Comparison of ENCODE assay signal across 2 cellular contexts in the genomic region with DNA sequence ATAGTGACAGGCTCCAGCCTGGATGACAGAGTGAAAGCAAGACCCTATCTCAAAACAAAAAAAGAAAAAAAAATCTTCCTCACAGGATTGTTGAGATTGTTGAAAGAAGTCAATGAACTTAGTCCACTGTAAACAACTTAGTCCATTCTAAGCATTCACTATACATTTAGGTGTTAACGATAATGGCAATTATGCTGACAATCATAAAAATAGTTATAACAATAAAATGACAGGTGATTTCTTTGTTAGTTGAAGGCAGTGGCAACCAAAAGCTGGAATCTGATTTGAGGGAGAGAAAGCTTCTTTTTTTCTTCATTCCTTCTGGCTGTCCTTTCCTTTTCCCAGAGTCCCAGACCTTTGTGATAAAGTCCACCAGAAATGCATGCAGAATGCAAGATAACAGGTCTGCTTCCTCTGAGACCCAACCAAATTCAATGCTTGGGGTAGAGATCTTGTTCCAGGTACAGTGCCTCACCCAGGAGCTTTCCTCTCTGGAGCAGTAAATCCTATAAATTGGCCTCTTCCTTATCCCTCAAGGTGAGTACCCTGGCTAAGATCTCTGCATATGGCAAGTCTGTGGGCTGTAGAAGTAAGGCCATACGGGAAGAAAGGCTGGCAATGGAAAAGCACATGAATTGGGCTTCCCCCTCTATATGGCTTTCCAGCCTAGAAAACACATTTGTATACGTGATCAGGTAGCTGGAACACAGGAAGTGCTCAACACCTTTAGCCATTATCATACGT.
TF ChIP-seq lines count a peak whose summit lies in the region.

No MANE protein-coding gene starts in this region.

TF ChIP-seq in HepG2, 621 proteins besides CTCF, POLR2A, EP300 and RAD21:
- TF ChIP-seq, protein P1, sequence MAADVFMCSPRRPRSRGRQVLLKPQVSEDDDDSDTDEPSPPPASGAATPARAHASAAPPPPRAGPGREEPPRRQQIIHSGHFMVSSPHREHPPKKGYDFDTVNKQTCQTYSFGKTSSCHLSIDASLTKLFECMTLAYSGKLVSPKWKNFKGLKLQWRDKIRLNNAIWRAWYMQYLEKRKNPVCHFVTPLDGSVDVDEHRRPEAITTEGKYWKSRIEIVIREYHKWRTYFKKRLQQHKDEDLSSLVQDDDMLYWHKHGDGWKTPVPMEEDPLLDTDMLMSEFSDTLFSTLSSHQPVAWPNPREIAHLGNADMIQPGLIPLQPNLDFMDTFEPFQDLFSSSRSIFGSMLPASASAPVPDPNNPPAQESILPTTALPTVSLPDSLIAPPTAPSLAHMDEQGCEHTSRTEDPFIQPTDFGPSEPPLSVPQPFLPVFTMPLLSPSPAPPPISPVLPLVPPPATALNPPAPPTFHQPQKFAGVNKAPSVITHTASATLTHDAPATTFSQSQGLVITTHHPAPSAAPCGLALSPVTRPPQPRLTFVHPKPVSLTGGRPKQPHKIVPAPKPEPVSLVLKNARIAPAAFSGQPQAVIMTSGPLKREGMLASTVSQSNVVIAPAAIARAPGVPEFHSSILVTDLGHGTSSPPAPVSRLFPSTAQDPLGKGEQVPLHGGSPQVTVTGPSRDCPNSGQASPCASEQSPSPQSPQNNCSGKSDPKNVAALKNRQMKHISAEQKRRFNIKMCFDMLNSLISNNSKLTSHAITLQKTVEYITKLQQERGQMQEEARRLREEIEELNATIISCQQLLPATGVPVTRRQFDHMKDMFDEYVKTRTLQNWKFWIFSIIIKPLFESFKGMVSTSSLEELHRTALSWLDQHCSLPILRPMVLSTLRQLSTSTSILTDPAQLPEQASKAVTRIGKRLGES (CRISPR knock-in tag; IDR thresholded peaks at IDR 0.05; ENCODE audit: borderline replicate concordance), result no peak
- peak; percentile 82 for TF ChIP-seq MAFF (IDR thresholded peaks at IDR 0.05; ENCODE audit: low read depth, low read length)
- 0 out of 2 replicates have a peak, but pooled peaks have one; percentile 22 for TF ChIP-seq PHF21A (CRISPR knock-in tag; IDR thresholded peaks at IDR 0.05)
- TF ChIP-seq, protein P2, sequence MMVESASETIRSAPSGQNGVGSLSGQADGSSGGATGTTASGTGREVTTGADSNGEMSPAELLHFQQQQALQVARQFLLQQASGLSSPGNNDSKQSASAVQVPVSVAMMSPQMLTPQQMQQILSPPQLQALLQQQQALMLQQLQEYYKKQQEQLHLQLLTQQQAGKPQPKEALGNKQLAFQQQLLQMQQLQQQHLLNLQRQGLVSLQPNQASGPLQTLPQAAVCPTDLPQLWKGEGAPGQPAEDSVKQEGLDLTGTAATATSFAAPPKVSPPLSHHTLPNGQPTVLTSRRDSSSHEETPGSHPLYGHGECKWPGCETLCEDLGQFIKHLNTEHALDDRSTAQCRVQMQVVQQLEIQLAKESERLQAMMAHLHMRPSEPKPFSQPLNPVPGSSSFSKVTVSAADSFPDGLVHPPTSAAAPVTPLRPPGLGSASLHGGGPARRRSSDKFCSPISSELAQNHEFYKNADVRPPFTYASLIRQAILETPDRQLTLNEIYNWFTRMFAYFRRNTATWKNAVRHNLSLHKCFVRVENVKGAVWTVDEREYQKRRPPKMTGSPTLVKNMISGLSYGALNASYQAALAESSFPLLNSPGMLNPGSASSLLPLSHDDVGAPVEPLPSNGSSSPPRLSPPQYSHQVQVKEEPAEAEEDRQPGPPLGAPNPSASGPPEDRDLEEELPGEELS (CRISPR knock-in tag; IDR thresholded peaks at IDR 0.05), result no peak
- peak; percentile 81 to 86 for TF ChIP-seq MAFK (conservative IDR thresholded peaks at IDR 0.05 in 1 of 2, IDR thresholded peaks at IDR 0.05 in 1 of 2; ENCODE audit: low read length in 2 of 2)
TF ChIP-seq in HepG2: peak in this region for 3.

TF ChIP-seq in K562, 482 proteins besides CTCF, POLR2A, EP300 and RAD21:
- TF ChIP-seq, protein P3, sequence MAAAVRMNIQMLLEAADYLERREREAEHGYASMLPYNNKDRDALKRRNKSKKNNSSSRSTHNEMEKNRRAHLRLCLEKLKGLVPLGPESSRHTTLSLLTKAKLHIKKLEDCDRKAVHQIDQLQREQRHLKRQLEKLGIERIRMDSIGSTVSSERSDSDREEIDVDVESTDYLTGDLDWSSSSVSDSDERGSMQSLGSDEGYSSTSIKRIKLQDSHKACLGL (CRISPR knock-in tag; IDR thresholded peaks at IDR 0.05; ENCODE audit: borderline replicate concordance, poor library complexity, severe bottlenecking), result no peak
- TF ChIP-seq ZNF316 (IDR thresholded peaks at IDR 0.05) (peak; percentile 71), MAFF (IDR thresholded peaks at IDR 0.05; ENCODE audit: low read length) (peak; percentile 39; the same call in 1 of the 2 replicates), C11orf30 (IDR thresholded peaks at IDR 0.05; ENCODE audit: low read depth) (peak; percentile 38; the same call in 1 of the 2 replicates)
TF ChIP-seq in K562: peak in this region for 3.
